8 cellular contexts compared by ENCODE assay signal in the genomic region with DNA sequence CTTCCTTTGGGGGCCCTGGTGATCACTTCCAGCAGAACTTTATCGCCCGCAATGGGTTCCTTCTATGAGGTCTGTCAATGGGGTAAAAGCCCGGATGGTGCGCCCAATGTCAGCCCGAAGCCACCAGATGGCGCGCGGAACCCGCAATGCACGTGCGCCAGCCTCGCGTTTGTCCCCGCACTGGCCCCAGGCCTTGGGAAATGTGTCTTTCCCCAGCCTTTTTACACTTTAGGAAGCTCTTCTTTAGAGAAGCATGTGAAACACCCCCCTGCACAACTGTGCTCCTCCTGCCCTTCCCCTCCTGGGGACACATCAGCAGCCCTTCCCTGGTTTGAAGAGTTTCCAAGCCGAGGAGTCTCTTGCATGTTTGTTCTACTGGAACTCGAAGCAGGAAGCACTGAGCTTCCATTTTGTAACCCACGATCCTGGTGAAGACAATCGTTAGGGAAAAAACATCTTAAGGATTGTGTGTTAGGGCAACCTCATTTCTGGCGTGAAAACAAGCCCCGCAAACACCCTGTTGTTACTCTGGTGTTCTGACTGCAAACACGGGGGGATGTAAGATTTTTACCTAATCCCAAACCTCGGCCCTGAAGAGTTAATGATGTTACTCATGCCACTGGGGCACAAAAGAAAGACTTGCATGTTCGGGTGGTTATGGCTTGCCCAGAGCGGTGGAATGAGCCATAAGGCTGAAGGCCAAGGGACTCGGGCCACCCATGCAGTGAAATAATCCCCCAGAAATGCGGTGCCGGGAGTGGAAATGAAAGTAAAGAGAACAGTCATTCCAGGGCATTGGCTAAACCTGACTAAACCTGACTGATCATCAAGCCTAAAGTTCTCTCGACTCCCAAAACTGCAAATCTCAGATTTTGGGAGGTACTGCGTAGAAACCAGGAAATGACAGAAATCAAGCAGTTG. TPM values are rescaled to one million over a fixed set of nuclear protein-coding genes. Genes with fewer than 3 reads are reported as not detected.
DNase-seq lines count a peak whose midpoint lies in the region; ATAC-seq and TF ChIP-seq lines count a peak whose summit lies in the region.

No MANE protein-coding gene starts in this region.

- H3K9me3 ChIP-seq in Loucy (ENCODE audit: insufficient read depth, low read depth, low read length) (no peaks in the 10 kb centered on the region), neutrophil (no peaks in the 10 kb centered on the region), stomach smooth muscle (ENCODE audit: control insufficient read depth in 2 of 2, low read length in 2 of 2) (no peaks in the 10 kb centered on the region)

- H3K4me3 ChIP-seq in Loucy (ENCODE audit: low read length, poor library complexity, severe bottlenecking) (no peak overlapping the region), fibroblast of villous mesenchyme (ENCODE audit: low read depth, low read length) (peak overlapping the region; percentile 9), neutrophil (ENCODE audit: low read depth in 1 of 2, low read length in 1 of 2) (peak overlapping the region; percentile 33 to 45), stomach smooth muscle (ENCODE audit: low read length in 2 of 2) (peak overlapping the region; percentile 28 to 64)

- intact Hi-C loops in CD14-positive monocyte (cut with micrococcal nuclease): loop anchor here (2.0 to 10.0 kb wide), 8 partner anchors 13 to 593 kb away; no protein-coding TSS in a partner anchor

- peaks cover 44% of the 10 kb centered on the region for H3K4me1 Mint-ChIP-seq in CD14-positive monocyte

- H3K36me3 Mint-ChIP-seq in CD14-positive monocyte: no peaks in the 10 kb centered on the region

- H3K9ac ChIP-seq in Loucy (ENCODE audit: low read depth, low read length, poor library complexity, severe bottlenecking): peak overlapping the region; percentile 55
- H3K9ac ChIP-seq in stomach smooth muscle (ENCODE audit: low read length in 2 of 2): peak overlapping the region; percentile 53 to 76

- peak; percentile 56 for ATAC-seq in GM21381 (IDR thresholded peaks at IDR 0.05; ENCODE audit: unreplicated experiment)

- H3K4me2 ChIP-seq in Loucy (ENCODE audit: low read depth, low read length, poor library complexity, severe bottlenecking): peak overlapping the region; percentile 12

- no peaks in the 10 kb centered on the region for H4K20me1 ChIP-seq in Loucy (ENCODE audit: insufficient read depth, low read length, poor library complexity, severe bottlenecking)

- TF ChIP-seq CTCF in CD14-positive monocyte (IDR thresholded peaks at IDR 0.05): peak; percentile 91
- peak; percentile 91 for TF ChIP-seq CTCF in Loucy (conservative IDR thresholded peaks at IDR 0.05; ENCODE audit: low read length)
- TF ChIP-seq CTCF in fibroblast of villous mesenchyme (IDR thresholded peaks at IDR 0.05; ENCODE audit: insufficient read depth, low read depth, low read length): peak; percentile 97
- peak; percentile 93 for TF ChIP-seq CTCF in neutrophil (IDR thresholded peaks at IDR 0.05)

- H3K79me2 ChIP-seq in Loucy (ENCODE audit: insufficient read depth, low read length): no peaks in the 10 kb centered on the region

- H3K4me1 ChIP-seq in Loucy (ENCODE audit: insufficient read depth, low read length, poor library complexity, severe bottlenecking) (peaks cover 17% of the 10 kb centered on the region), neutrophil (ENCODE audit: control insufficient read depth in 1 of 2, insufficient read depth in 1 of 2, low read depth in 1 of 2, low read length in 1 of 2) (peaks cover 30% of the 10 kb centered on the region in 2 experiments), stomach smooth muscle (ENCODE audit: control insufficient read depth, insufficient read depth, low read length) (peaks cover 35% of the 10 kb centered on the region)

- H3K9me3 Mint-ChIP-seq in CD14-positive monocyte: no peaks in the 10 kb centered on the region

- H3K4me3 Mint-ChIP-seq in CD14-positive monocyte: peak overlapping the region; percentile 72 to 88

- H3K36me3 ChIP-seq in Loucy (ENCODE audit: insufficient read depth, low read length): no peaks in the 10 kb centered on the region
- H3K36me3 ChIP-seq in neutrophil: no peaks in the 10 kb centered on the region
- H3K36me3 ChIP-seq in stomach smooth muscle (ENCODE audit: control insufficient read depth in 2 of 2, insufficient read depth in 2 of 2, low read length in 2 of 2): no peaks in the 10 kb centered on the region

- peak overlapping the region; percentile 86 to 98 (median 94) for H3K27ac Mint-ChIP-seq in CD14-positive monocyte

- no peaks in the 10 kb centered on the region for H3K27me3 ChIP-seq in Loucy (ENCODE audit: insufficient read depth, low read length, poor library complexity, severe bottlenecking)
- no peaks in the 10 kb centered on the region for H3K27me3 ChIP-seq in neutrophil
- no peaks in the 10 kb centered on the region for H3K27me3 ChIP-seq in stomach smooth muscle (ENCODE audit: control insufficient read depth in 1 of 2, insufficient read depth in 2 of 2, low read length in 2 of 2)

- no peaks in the 10 kb centered on the region for H3K9me2 ChIP-seq in Loucy (replicated peaks; ENCODE audit: low read depth, low read length)

- H2AFZ ChIP-seq in Loucy (ENCODE audit: low read length): peak overlapping the region; percentile 95

- DNase-seq in CD14-positive monocyte (ENCODE audit: low spot score): peak; percentile 82
- peak; percentile 83 for DNase-seq in SHP77 treated with DMSO at 0.1 percent for 48 hours (lab: John Stamatoyannopoulos, UW)
- peak; percentile 81 for DNase-seq in activated gamma-delta T cell treated with Interleukin-2 at 50 U/mL for 16 hours
- DNase-seq in fibroblast of villous mesenchyme (ENCODE audit: low read depth): peak; percentile 92

- no peaks in the 10 kb centered on the region for H3F3A ChIP-seq in Loucy (ENCODE audit: low read depth)

- H3K27ac ChIP-seq in neutrophil (peak overlapping the region; percentile 82), stomach smooth muscle (ENCODE audit: low read length) (peak overlapping the region; percentile 97)

- H3K27me3 Mint-ChIP-seq in CD14-positive monocyte (ENCODE audit: low read depth in 3 of 3): peaks cover 1 to 3% (median 2%) of the 10 kb centered on the region in 3 donors

RNA-seq across cellular contexts. Expression of a gene that starts 20.4 kb away (rescaled TPM):
- polyA plus RNA-seq in CD14-positive monocyte: 1 to 10 TPM; 1.4 to 3.2 TPM
- total RNA-seq in fibroblast of villous mesenchyme: 17.7 and 20.3 TPM in 2 replicates
